8 cellular contexts compared by ENCODE assay signal in the genomic region with DNA sequence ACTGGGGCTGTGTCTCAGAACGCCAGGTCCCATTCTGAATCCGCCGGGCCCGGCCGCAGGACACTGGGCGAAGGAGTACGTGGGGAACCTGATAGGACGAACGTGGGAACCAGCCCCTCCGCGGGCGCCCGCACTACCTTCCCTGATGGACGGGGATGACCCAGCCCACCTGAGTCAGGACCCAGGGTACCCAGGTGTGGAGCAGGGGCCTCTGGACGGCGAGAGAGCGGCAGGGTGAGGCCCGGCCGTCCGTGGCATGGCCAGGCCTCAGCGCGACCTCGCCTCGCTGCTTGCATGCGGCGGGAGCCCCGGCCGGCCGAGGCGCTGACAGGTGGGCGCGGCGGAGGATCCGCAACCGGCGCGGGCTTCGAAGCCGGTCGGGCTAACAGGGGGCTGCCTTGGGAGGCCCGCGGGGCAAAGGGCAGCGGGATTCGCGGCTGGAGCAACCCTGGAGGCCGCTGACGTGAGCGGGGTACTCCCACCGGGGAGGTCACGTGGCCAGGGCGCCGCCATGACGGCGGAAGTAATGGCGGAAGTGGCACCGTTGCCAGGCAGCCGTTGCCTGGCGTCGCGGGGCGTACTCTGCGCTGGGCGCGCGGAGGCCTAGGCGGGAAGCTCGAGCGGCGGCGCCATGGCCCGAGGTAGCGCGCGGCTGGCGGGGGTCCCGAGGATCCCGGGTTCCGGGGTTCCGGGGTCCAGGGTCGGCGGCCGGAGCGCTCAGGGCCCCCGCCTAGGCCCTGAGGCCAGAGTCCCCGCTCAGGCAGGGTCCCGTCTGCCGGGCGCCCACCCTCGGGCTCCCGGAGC. TPM values are rescaled to one million over a fixed set of nuclear protein-coding genes. Genes with fewer than 3 reads are reported as not detected.
DNase-seq lines count a peak whose midpoint lies in the region; ATAC-seq and TF ChIP-seq lines count a peak whose summit lies in the region.

A gene (plus strand): TSS at position 580 of the 804 bp plus-strand sequence. CDS start 52 bp downstream, at position 632.

- H2AFZ ChIP-seq in fibroblast of lung (ENCODE audit: low read length): peak within 1 kb of the TSS; percentile 14

- ATAC-seq in naive thymus-derived CD4-positive, alpha-beta T cell: peak; percentile 96
- ATAC-seq in stimulated activated effector memory CD8-positive, alpha-beta T cell treated with anti-CD3 and anti-CD28 coated beads, Interleukin-12 subunit alpha, Interleukin-12 subunit beta, amount 100 ng/mL, for 72 hours: peak; percentile 93

- no peaks in the 10 kb centered on the region for H4K20me1 ChIP-seq in DOHH2 (ENCODE audit: control insufficient read depth, insufficient read depth, low read depth, low read length)
- no peaks in the 10 kb centered on the region for H4K20me1 ChIP-seq in fibroblast of lung (ENCODE audit: control insufficient read depth, extremely low read depth, insufficient read depth, low read length)

- H3K27ac Mint-ChIP-seq in naive thymus-derived CD4-positive, alpha-beta T cell: peak within 1 kb of the TSS in 7 of 9 donors; percentile 18 to 88 (median 77)
- peak within 1 kb of the TSS; percentile 74 for H3K27ac Mint-ChIP-seq in stimulated activated effector memory CD8-positive, alpha-beta T cell treated with anti-CD3 and anti-CD28 coated beads, Interleukin-12 subunit alpha, Interleukin-12 subunit beta, amount 100 ng/mL, for 72 hours

- no peaks in the 10 kb centered on the region for H3K27me3 Mint-ChIP-seq in naive thymus-derived CD4-positive, alpha-beta T cell

- H3F3A ChIP-seq in DOHH2 (ENCODE audit: control insufficient read depth, insufficient read depth): peaks cover 7% of the 10 kb centered on the region

- intact Hi-C loops in naive thymus-derived CD4-positive, alpha-beta T cell (cut with micrococcal nuclease): loop anchor here in 1 of 2 donors (1.0 kb wide), 3 partner anchors 13 to 30 kb away; a partner anchor contains a TSS

- H3K4me3 Mint-ChIP-seq in naive thymus-derived CD4-positive, alpha-beta T cell: peak within 1 kb of the TSS; percentile 63 to 87 (median 78)
- peak within 1 kb of the TSS; percentile 75 for H3K4me3 Mint-ChIP-seq in stimulated activated effector memory CD8-positive, alpha-beta T cell treated with anti-CD3 and anti-CD28 coated beads, Interleukin-12 subunit alpha, Interleukin-12 subunit beta, amount 100 ng/mL, for 72 hours

- H3K4me1 ChIP-seq in DOHH2 (ENCODE audit: control insufficient read depth, low read length): peaks cover 33% of the 10 kb centered on the region
- peaks cover 7% of the 10 kb centered on the region for H3K4me1 ChIP-seq in fibroblast of lung (ENCODE audit: control insufficient read depth, extremely low read depth, insufficient read depth, low read length)
- peaks cover 6 to 9% of the 10 kb centered on the region in 2 donors for H3K4me1 ChIP-seq in naive thymus-derived CD4-positive, alpha-beta T cell (ENCODE audit: control insufficient read depth in 2 of 2, insufficient read depth in 2 of 2, low read length in 2 of 2)

- DNase-seq in H4 (ENCODE audit: low spot score): peak; percentile 82
- DNase-seq in LNCaP clone FGC (ENCODE audit: low read depth): peak; percentile 86
- DNase-seq in RWPE1 (ENCODE audit: low spot score): peak; percentile 91
- peak; percentile 83 to 87 for DNase-seq in activated T-helper 1 cell treated with anti-CD3 and anti-CD28 coated beads, Interleukin-2, amount 50 U/mL, for 16 hours (ENCODE audit: low read depth in 1 of 2, low spot score in 1 of 2)
- peak; percentile 89 for DNase-seq in fibroblast of lung (ENCODE audit: low read depth in 2 of 2)
- peak; percentile 81 to 94 (median 89) for DNase-seq in naive thymus-derived CD4-positive, alpha-beta T cell
- peak; percentile 85 to 96 for DNase-seq in stimulated activated effector memory CD8-positive, alpha-beta T cell treated with anti-CD3 and anti-CD28 coated beads, Interleukin-12 subunit alpha, Interleukin-12 subunit beta, amount 100 ng/mL, for 72 hours (ENCODE audit: low spot score in 2 of 2)

- TF ChIP-seq CTCF in DOHH2 (IDR thresholded peaks at IDR 0.05; ENCODE audit: low read depth, low read length, poor library complexity, severe bottlenecking): no peak
- TF ChIP-seq CTCF in LNCaP clone FGC (IDR thresholded peaks at IDR 0.05; ENCODE audit: control insufficient read depth, extremely low read depth, insufficient read depth): no peak
- no peak for TF ChIP-seq CTCF in RWPE1 (conservative IDR thresholded peaks at IDR 0.05; ENCODE audit: low read depth)
- no peak for TF ChIP-seq CTCF in fibroblast of lung (conservative IDR thresholded peaks at IDR 0.05 in 1 of 2, IDR thresholded peaks at IDR 0.05 in 1 of 2; ENCODE audit: low read depth in 1 of 2, low read length in 2 of 2)

- peak within 1 kb of the TSS; percentile 80 for H3K4me3 ChIP-seq in DOHH2 (ENCODE audit: low read length)
- peak within 1 kb of the TSS; percentile 75 for H3K4me3 ChIP-seq in LNCaP clone FGC (ENCODE audit: low read depth, low read length)
- H3K4me3 ChIP-seq in fibroblast of lung (replicated peaks in 1 of 4; ENCODE audit: control extremely low read depth in 1 of 4, insufficient read depth in 1 of 4, low read depth in 3 of 4, low read length in 4 of 4): peak within 1 kb of the TSS; percentile 58 to 74 (median 68)
- H3K4me3 ChIP-seq in naive thymus-derived CD4-positive, alpha-beta T cell (ENCODE audit: low read length): peak within 1 kb of the TSS; percentile 77

- peak within 1 kb of the TSS; percentile 99 for H3K4me2 ChIP-seq in DOHH2 (ENCODE audit: low read length)
- peak within 1 kb of the TSS; percentile 98 for H3K4me2 ChIP-seq in fibroblast of lung (ENCODE audit: extremely low read depth, insufficient read depth, low read length)

- H3K27me3 ChIP-seq in DOHH2 (ENCODE audit: control insufficient read depth, low read length) (no peaks in the 10 kb centered on the region), fibroblast of lung (ENCODE audit: control insufficient read depth, insufficient read depth, low read length) (no peaks in the 10 kb centered on the region)
- H3K27me3 ChIP-seq in naive thymus-derived CD4-positive, alpha-beta T cell (ENCODE audit: control insufficient read depth in 2 of 2, insufficient read depth in 2 of 2, low read length in 2 of 2): no peaks in the 10 kb centered on the region

- POLR2A ChIA-PET in RWPE1 (lab: Yijun Ruan, JAX; ENCODE audit: low non-redundant PET): interaction anchor here (0.8 to 1.2 kb wide), 2 partner anchors 13 to 122 kb away, joined by 3 to 4 read pairs; a partner anchor contains a TSS
- POLR2A ChIA-PET in naive thymus-derived CD4-positive, alpha-beta T cell (lab: Charles Lee): interaction anchor here (0.5 to 4.4 kb wide), 7 partner anchors 11 to 79 kb away, joined by 3 to 30 read pairs (median 3); a partner anchor contains a TSS

- H3K9me3 ChIP-seq in DOHH2 (ENCODE audit: control insufficient read depth, insufficient read depth, low read length): no peaks in the 10 kb centered on the region
- H3K9me3 ChIP-seq in fibroblast of lung (ENCODE audit: control insufficient read depth, insufficient read depth, low read depth, low read length): no peaks in the 10 kb centered on the region
- H3K9me3 ChIP-seq in naive thymus-derived CD4-positive, alpha-beta T cell (ENCODE audit: control insufficient read depth in 2 of 3, low read length in 3 of 3): no peaks in the 10 kb centered on the region

- H3K79me2 ChIP-seq in DOHH2 (ENCODE audit: control insufficient read depth, low read length) (peaks cover 63% of the 10 kb centered on the region), fibroblast of lung (ENCODE audit: control insufficient read depth, insufficient read depth, low read length) (peaks cover 6% of the 10 kb centered on the region)

- no peaks in the 10 kb centered on the region for H3K9me2 ChIP-seq in DOHH2 (replicated peaks; ENCODE audit: control insufficient read depth, low read length)

- peaks cover 4 to 26% (median 10%) of the 10 kb centered on the region in 7 donors for H3K4me1 Mint-ChIP-seq in naive thymus-derived CD4-positive, alpha-beta T cell
- peaks cover 30% of the 10 kb centered on the region for H3K4me1 Mint-ChIP-seq in stimulated activated effector memory CD8-positive, alpha-beta T cell treated with anti-CD3 and anti-CD28 coated beads, Interleukin-12 subunit alpha, Interleukin-12 subunit beta, amount 100 ng/mL, for 72 hours

- H3K36me3 Mint-ChIP-seq in naive thymus-derived CD4-positive, alpha-beta T cell: no peaks in the 10 kb centered on the region
- peaks cover 19% of the 10 kb centered on the region for H3K36me3 Mint-ChIP-seq in stimulated activated effector memory CD8-positive, alpha-beta T cell treated with anti-CD3 and anti-CD28 coated beads, Interleukin-12 subunit alpha, Interleukin-12 subunit beta, amount 100 ng/mL, for 72 hours

- H3K9me3 Mint-ChIP-seq in naive thymus-derived CD4-positive, alpha-beta T cell: no peaks in the 10 kb centered on the region
- H3K9me3 Mint-ChIP-seq in stimulated activated effector memory CD8-positive, alpha-beta T cell treated with anti-CD3 and anti-CD28 coated beads, Interleukin-12 subunit alpha, Interleukin-12 subunit beta, amount 100 ng/mL, for 72 hours: no peaks in the 10 kb centered on the region

- peaks cover 51% of the 10 kb centered on the region for H3K36me3 ChIP-seq in DOHH2 (ENCODE audit: control insufficient read depth, low read length)
- H3K36me3 ChIP-seq in fibroblast of lung (ENCODE audit: control insufficient read depth, insufficient read depth, low read length): peaks cover 6% of the 10 kb centered on the region
- no peaks in the 10 kb centered on the region for H3K36me3 ChIP-seq in naive thymus-derived CD4-positive, alpha-beta T cell (ENCODE audit: control insufficient read depth in 2 of 3, insufficient read depth in 3 of 3, low read length in 3 of 3)

- CTCF ChIA-PET in RWPE1 (lab: Yijun Ruan, JAX): interaction anchor here (0.5 to 1.8 kb wide), 13 partner anchors 8 to 125 kb away, joined by 3 to 10 read pairs (median 5); no protein-coding TSS in a partner anchor
- CTCF ChIA-PET in naive thymus-derived CD4-positive, alpha-beta T cell (lab: Charles Lee): interaction anchor here (1.1 kb wide), 1 partner anchor 15 kb away, joined by 3 read pairs; no protein-coding TSS in a partner anchor

- peak within 1 kb of the TSS; percentile 83 for H3K9ac ChIP-seq in fibroblast of lung (ENCODE audit: insufficient read depth, low read length)

- H3K27ac ChIP-seq in DOHH2 (ENCODE audit: low read depth, low read length) (peak within 1 kb of the TSS; percentile 74), RWPE1 (peak within 1 kb of the TSS; percentile 89), fibroblast of lung (ENCODE audit: insufficient read depth, low read length) (peak within 1 kb of the TSS; percentile 88)
- peak within 1 kb of the TSS; percentile 97 for H3K27ac ChIP-seq in naive thymus-derived CD4-positive, alpha-beta T cell (ENCODE audit: low read depth, low read length)

RNA-seq across cellular contexts. Expression of the gene that starts here (rescaled TPM):
- total RNA-seq in H4 (2014; rRNA removed; shearing (Covaris generic)): 2.5 and 4.8 TPM in 2 replicates
- 4.6 and 4.8 TPM in 2 replicates for total RNA-seq in fibroblast of lung
- polyA plus RNA-seq in fibroblast of lung: 2.9 and 4.4 TPM in 2 replicates
- 8.1 and 9.7 TPM in 2 replicates for polyA plus RNA-seq in fibroblast of lung (2012)
- polyA minus RNA-seq in fibroblast of lung (ENCODE audit: low replicate concordance): 3.3 and 8.7 TPM in 2 replicates
- 10 to 100 TPM; 11.7 to 70.6 (median 13.9) TPM for total RNA-seq in naive thymus-derived CD4-positive, alpha-beta T cell
- polyA plus RNA-seq in naive thymus-derived CD4-positive, alpha-beta T cell: under 1 TPM; 0.56 to 0.63 TPM

Comparison
In these comparisons a context has a peak if more than half of its experiments do, and no peak if none do; other contexts are left out.
1. Peak in every context shown above with its lines: DNase-seq, ATAC-seq, H3K4me3 ChIP-seq and H3K27ac ChIP-seq.